1 cellular context compared by ENCODE assay signal in genomic region chr6:47126647-47127339, GRCh38.
TF ChIP-seq lines count a peak whose summit lies in the region.

No MANE protein-coding gene starts in this region.

TF ChIP-seq in IMR-90, 13 proteins besides CTCF, POLR2A, EP300 and RAD21 (continued from another document):
- TF ChIP-seq FOS (IDR thresholded peaks at IDR 0.05; ENCODE audit: low read depth, low read length) = no peak
- no peak for TF ChIP-seq CHD1 (IDR thresholded peaks at IDR 0.05; ENCODE audit: low read depth, low read length)
- no peak for TF ChIP-seq MAFK (IDR thresholded peaks at IDR 0.05; ENCODE audit: low read depth, low read length)
- no peak for TF ChIP-seq NFE2L2 (IDR thresholded peaks at IDR 0.05; ENCODE audit: low read depth, low read length)
- TF ChIP-seq SMC3 (IDR thresholded peaks at IDR 0.05; ENCODE audit: low read depth, low read length) = no peak
- TF ChIP-seq RFX5 (IDR thresholded peaks at IDR 0.05; ENCODE audit: low read depth, low read length) = no peak
